In genomic region chr19:1796395-1797142, GRCh38 we compare ENCODE assay signal across 15 cellular contexts. TPM values are rescaled to one million over a fixed set of nuclear protein-coding genes. Genes with fewer than 3 reads are reported as not detected.
A peak's percentile ranks its signal among the peaks of the same experiment; 100 is the strongest.
DNase-seq lines count a peak whose midpoint lies in the region; ATAC-seq and TF ChIP-seq lines count a peak whose summit lies in the region.
"Had no signal": no experiment of that assay in that cellular context is flagged by ENCODE, and none has a peak within 500 bp of the region (broad histone marks: within the 10 kb centered on the region; RNA-seq: fewer than 3 reads in every experiment).

No MANE protein-coding gene starts in this region.

- intact Hi-C loops in Panc1 (cut with micrococcal nuclease; ENCODE audit: unreplicated experiment): no loop called here

- H3K4me1 Mint-ChIP-seq in activated naive CD8-positive, alpha-beta T cell treated with anti-CD3 and anti-CD28 coated beads, Interleukin-2, amount 10 ng/mL, durations not matched to agents 7 days and 5 days: peaks cover 7% of the 10 kb centered on the region
- peaks cover 2% of the 10 kb centered on the region for H3K4me1 Mint-ChIP-seq in activated naive CD8-positive, alpha-beta T cell treated with anti-CD3 and anti-CD28 coated beads, Interleukin-2, amount 50 U/mL, for 24 hours
- H3K4me1 Mint-ChIP-seq in chondrocyte (ENCODE audit: low read depth): no peaks in the 10 kb centered on the region

- H3K4me3 ChIP-seq in Panc1 (ENCODE audit: low read depth in 2 of 2, low read length in 2 of 2): peak overlapping the region; percentile 23 to 53
- no peak overlapping the region for H3K4me3 ChIP-seq in smooth muscle cell
- H3K4me3 ChIP-seq: SJSA1 had no signal

- no peak overlapping the region for H2AFZ ChIP-seq in smooth muscle cell (ENCODE audit: low read depth)

- in situ Hi-C loops in Panc1 (cut with HindIII; ENCODE audit: low pct_unique_long_range_greater_than_20kb, low sequenced_read_pairs): no loop called here

- no peak for ATAC-seq in activated naive CD8-positive, alpha-beta T cell treated with anti-CD3 and anti-CD28 coated beads, Interleukin-2, amount 10 ng/mL, durations not matched to agents 7 days and 5 days (ENCODE audit: low read depth)
- ATAC-seq in activated naive CD8-positive, alpha-beta T cell treated with anti-CD3 and anti-CD28 coated beads, Interleukin-2, amount 50 U/mL, for 24 hours: no peak
- ATAC-seq in Panc1 (peak; percentile 64), GM18858 (IDR thresholded peaks at IDR 0.05; ENCODE audit: unreplicated experiment) (no peak)
- ATAC-seq in stimulated activated naive CD8-positive, alpha-beta T cell treated with anti-CD3 and anti-CD28 coated beads, Interleukin-15, Interleukin-2, amounts not matched to agents 100 U/mL and 50 U/mL, for 24 hours: no peak

- no peaks in the 10 kb centered on the region for H3K9me3 Mint-ChIP-seq in activated naive CD8-positive, alpha-beta T cell treated with anti-CD3 and anti-CD28 coated beads, Interleukin-2, amount 10 ng/mL, durations not matched to agents 7 days and 5 days
- H3K9me3 Mint-ChIP-seq in activated naive CD8-positive, alpha-beta T cell treated with anti-CD3 and anti-CD28 coated beads, Interleukin-2, amount 50 U/mL, for 24 hours: no peaks in the 10 kb centered on the region
- H3K9me3 Mint-ChIP-seq in chondrocyte (ENCODE audit: low read depth): no peaks in the 10 kb centered on the region

- H3K27me3 Mint-ChIP-seq in activated naive CD8-positive, alpha-beta T cell treated with anti-CD3 and anti-CD28 coated beads, Interleukin-2, amount 10 ng/mL, durations not matched to agents 7 days and 5 days: peaks cover 2% of the 10 kb centered on the region
- H3K27me3 Mint-ChIP-seq in activated naive CD8-positive, alpha-beta T cell treated with anti-CD3 and anti-CD28 coated beads, Interleukin-2, amount 50 U/mL, for 24 hours: peaks cover 6% of the 10 kb centered on the region
- H3K27me3 Mint-ChIP-seq in chondrocyte (ENCODE audit: low read depth): no peaks in the 10 kb centered on the region

- H3K36me3 ChIP-seq in Panc1 (ENCODE audit: control insufficient read depth, insufficient read depth, low read length) (no peaks in the 10 kb centered on the region), smooth muscle cell (ENCODE audit: low read depth) (no peaks in the 10 kb centered on the region)
- H3K36me3 ChIP-seq: SJSA1 had no signal

- no peaks in the 10 kb centered on the region for H3K79me2 ChIP-seq in smooth muscle cell (ENCODE audit: low read depth)

- H3K4me2 ChIP-seq in smooth muscle cell: no peak overlapping the region

- H3K27ac Mint-ChIP-seq in activated naive CD8-positive, alpha-beta T cell treated with anti-CD3 and anti-CD28 coated beads, Interleukin-2, amount 10 ng/mL, durations not matched to agents 7 days and 5 days: no peak overlapping the region
- no peak overlapping the region for H3K27ac Mint-ChIP-seq in activated naive CD8-positive, alpha-beta T cell treated with anti-CD3 and anti-CD28 coated beads, Interleukin-2, amount 50 U/mL, for 24 hours
- no peak overlapping the region for H3K27ac Mint-ChIP-seq in chondrocyte (ENCODE audit: unreplicated experiment)

- no TSS peak for BruUV-seq in Panc1 (replicated peaks; lab: Mats Ljungman, UMichigan)

- H3K4me1 ChIP-seq in Panc1 (ENCODE audit: control insufficient read depth, insufficient read depth, low read length) (no peaks in the 10 kb centered on the region; the same call in none of the 2 replicates), smooth muscle cell (ENCODE audit: low read depth) (no peaks in the 10 kb centered on the region)

- H3K27me3 ChIP-seq in Panc1 (ENCODE audit: control insufficient read depth, insufficient read depth, low read length) (no peaks in the 10 kb centered on the region), smooth muscle cell (ENCODE audit: low read depth) (no peaks in the 10 kb centered on the region)

- H3K4me3 Mint-ChIP-seq in activated naive CD8-positive, alpha-beta T cell treated with anti-CD3 and anti-CD28 coated beads, Interleukin-2, amount 10 ng/mL, durations not matched to agents 7 days and 5 days: peak overlapping the region; percentile 30
- H3K4me3 Mint-ChIP-seq in activated naive CD8-positive, alpha-beta T cell treated with anti-CD3 and anti-CD28 coated beads, Interleukin-2, amount 50 U/mL, for 24 hours: no peak overlapping the region
- no peak overlapping the region for H3K4me3 Mint-ChIP-seq in chondrocyte (ENCODE audit: unreplicated experiment)

- H3K27ac ChIP-seq in Panc1 (ENCODE audit: low read length) (no peak overlapping the region), smooth muscle cell (ENCODE audit: low read depth) (no peak overlapping the region)
- H3K27ac ChIP-seq: C4-2B, SJSA1 had no signal

- H3K36me3 Mint-ChIP-seq in activated naive CD8-positive, alpha-beta T cell treated with anti-CD3 and anti-CD28 coated beads, Interleukin-2, amount 10 ng/mL, durations not matched to agents 7 days and 5 days: peaks cover 4% of the 10 kb centered on the region
- no peaks in the 10 kb centered on the region for H3K36me3 Mint-ChIP-seq in activated naive CD8-positive, alpha-beta T cell treated with anti-CD3 and anti-CD28 coated beads, Interleukin-2, amount 50 U/mL, for 24 hours (ENCODE audit: low read depth)
- H3K36me3 Mint-ChIP-seq in chondrocyte (ENCODE audit: low read depth): peaks cover 4% of the 10 kb centered on the region

- POLR2A ChIA-PET in activated naive CD8-positive, alpha-beta T cell treated with anti-CD3 and anti-CD28 coated beads, Interleukin-2, amount 10 ng/mL, durations not matched to agents 7 days and 5 days (lab: Charles Lee): no interaction called here
- POLR2A ChIA-PET in Panc1 (lab: Charles Lee): no interaction called here

- no peaks in the 10 kb centered on the region for H3K9me3 ChIP-seq in Panc1 (ENCODE audit: control insufficient read depth, insufficient read depth, low read depth, low read length)
- no peaks in the 10 kb centered on the region for H3K9me3 ChIP-seq in smooth muscle cell (replicated peaks; ENCODE audit: low read depth)
- H3K9me3 ChIP-seq: SJSA1 had no signal

- CTCF ChIA-PET in Panc1 (lab: Charles Lee): interaction anchor here (0.6 to 2.1 kb wide), 2 partner anchors 16 to 36 kb away, joined by 6 read pairs; no protein-coding TSS in a partner anchor

- no peak for DNase-seq in activated naive CD8-positive, alpha-beta T cell treated with anti-CD3 and anti-CD28 coated beads, Interleukin-2, amount 10 ng/mL, durations not matched to agents 7 days and 5 days
- DNase-seq in activated naive CD8-positive, alpha-beta T cell treated with anti-CD3 and anti-CD28 coated beads, Interleukin-2, amount 50 U/mL, for 24 hours: no peak
- DNase-seq in Panc1 (ENCODE audit: low read depth, low spot score): no peak
- DNase-seq in chondrocyte (ENCODE audit: low spot score): peak; percentile 88
- DNase-seq in stimulated activated naive CD8-positive, alpha-beta T cell treated with anti-CD3 and anti-CD28 coated beads, Interleukin-15, Interleukin-2, amounts not matched to agents 100 U/mL and 50 U/mL, for 24 hours: no peak
- no peak for DNase-seq in smooth muscle cell (lab: John Stamatoyannopoulos, UW; ENCODE audit: unreplicated experiment)
- DNase-seq in DMS153 (lab: John Stamatoyannopoulos, UW): no peak
- DNase-seq: DMS 273 treated with DMSO at 0.1 percent for 48 hours; KG1; NCI-H2227 treated with DMSO at 0.1 percent for 48 hours; NK-92 treated with Interleukin-12 subunit alpha and Interleukin-12 subunit beta, amount 100 ng/mL, for 24 hours had no signal

- H4K20me1 ChIP-seq in smooth muscle cell (ENCODE audit: low read depth): no peaks in the 10 kb centered on the region

- TF ChIP-seq CTCF in Panc1 (IDR thresholded peaks at IDR 0.05): no peak
- no peak for TF ChIP-seq CTCF in chondrocyte (IDR thresholded peaks at IDR 0.05)
- TF ChIP-seq CTCF in smooth muscle cell (IDR thresholded peaks at IDR 0.05; ENCODE audit: borderline replicate concordance, insufficient read depth, poor library complexity, severe bottlenecking): no peak

- 90% methylated on average over 30 of the region's 52 CpGs for WGBS in smooth muscle cell (ENCODE audit: low lambda C conversion rate)

- no peaks in the 10 kb centered on the region for H3F3A ChIP-seq in smooth muscle cell (ENCODE audit: low read depth)

- H3K9ac ChIP-seq in smooth muscle cell (ENCODE audit: low read depth): no peak overlapping the region

RNA-seq across cellular contexts. Expression of gene ATP8B3, which starts 15.5 kb away (rescaled TPM):
- 10 to 100 TPM; 17.0 to 18.6 TPM for total RNA-seq in activated naive CD8-positive, alpha-beta T cell treated with anti-CD3 and anti-CD28 coated beads, Interleukin-2, amount 10 ng/mL, durations not matched to agents 7 days and 5 days
- total RNA-seq in Panc1 (2021; ENCODE audit: unreplicated experiment): 67.7 TPM
- polyA plus RNA-seq in Panc1 (2012; ENCODE audit: insufficient read length): 30.0 TPM
- 1.9 to 6.0 TPM (median 5.7 TPM) in 3 replicates for total RNA-seq in chondrocyte
- total RNA-seq in smooth muscle cell: 2.0 and 2.8 TPM in 2 replicates
- polyA plus RNA-seq in smooth muscle cell: 3.8 and 3.9 TPM in 2 replicates

RNA-seq across cellular contexts. Expression of gene ONECUT3, which starts 43.3 kb away (rescaled TPM):
- total RNA-seq in activated naive CD8-positive, alpha-beta T cell treated with anti-CD3 and anti-CD28 coated beads, Interleukin-2, amount 10 ng/mL, durations not matched to agents 7 days and 5 days: not detected
- total RNA-seq in Panc1 (2021; ENCODE audit: unreplicated experiment) (16.5 TPM), chondrocyte (not detected in 3 replicates), smooth muscle cell (not detected in 2 replicates)
- 22.2 TPM for polyA plus RNA-seq in Panc1 (2012; ENCODE audit: insufficient read length)
- polyA plus RNA-seq in smooth muscle cell: not detected in 2 replicates
- total RNA-seq: A172, SJSA1 had no signal

RNA-seq across cellular contexts. Expression of gene REXO1, which starts 51.7 kb away (rescaled TPM):
- total RNA-seq in activated naive CD8-positive, alpha-beta T cell treated with anti-CD3 and anti-CD28 coated beads, Interleukin-2, amount 10 ng/mL, durations not matched to agents 7 days and 5 days: 10 to 100 TPM; 57.9 to 60.4 TPM
- total RNA-seq in Panc1 (2021; ENCODE audit: unreplicated experiment) (52.1 TPM), chondrocyte (22.2 to 24.9 TPM (median 24.9 TPM) in 3 replicates), smooth muscle cell (5.0 and 10.6 TPM in 2 replicates)
- 66.2 TPM for polyA plus RNA-seq in Panc1 (2012; ENCODE audit: insufficient read length)
- 11.6 and 17.9 TPM in 2 replicates for polyA plus RNA-seq in smooth muscle cell

Comparison
In these comparisons a context has a peak if more than half of its experiments do, and no peak if none do; other contexts are left out.
1. RNA of gene ONECUT3, which starts 43.3 kb away (total RNA-seq): 16.5 TPM in Panc1 (single experiment); not detected in activated naive CD8-positive, alpha-beta T cell treated with anti-CD3 and anti-CD28 coated beads, Interleukin-2, amount 10 ng/mL, durations not matched to agents 7 days and 5 days, not detected in chondrocyte and not detected in smooth muscle cell; every median in the first group is over 10 times any median in the second.